ENCODE assay signal across 15 cellular contexts in the genomic region with DNA sequence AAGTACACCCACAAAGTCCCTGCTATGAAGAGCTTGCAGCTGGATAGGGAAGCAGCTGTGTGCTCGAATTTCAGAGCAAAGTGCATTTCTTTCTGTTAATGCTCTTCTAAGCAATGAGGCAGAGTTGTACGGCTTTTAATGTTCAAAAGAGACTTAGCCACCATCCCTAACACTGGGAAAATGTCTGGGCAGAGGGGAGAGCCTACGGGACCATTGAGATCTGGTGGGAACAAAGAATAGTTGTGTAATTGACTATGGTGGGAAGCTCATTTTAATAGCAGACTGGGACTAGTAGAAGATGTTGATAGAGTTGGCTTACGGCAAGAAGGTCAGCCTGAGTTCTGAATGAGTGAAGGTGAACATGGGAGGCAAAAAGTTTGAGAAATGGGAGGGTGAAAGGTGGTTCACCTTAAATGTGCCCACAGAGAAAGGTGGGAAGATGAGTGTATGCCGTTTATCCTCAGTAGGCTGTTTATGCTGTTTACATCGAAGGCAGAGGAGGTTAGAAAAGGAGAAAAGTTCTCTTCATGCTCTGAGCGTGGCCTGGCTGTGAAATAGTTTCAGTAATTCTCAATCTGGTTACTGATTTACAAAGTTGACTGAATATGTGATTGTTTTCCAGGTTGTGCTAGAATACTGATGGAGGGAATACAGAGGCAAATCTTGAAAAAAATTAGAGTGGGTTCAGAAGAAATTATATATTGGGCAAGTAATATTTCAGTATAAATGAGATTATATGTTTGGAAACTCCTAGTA. TPM values are rescaled to one million over a fixed set of nuclear protein-coding genes. Genes with fewer than 3 reads are reported as not detected.
DNase-seq lines count a peak whose midpoint lies in the region; ATAC-seq, FAIRE-seq and TF ChIP-seq lines count a peak whose summit lies in the region.
"Had no signal": no experiment of that assay in that cellular context is flagged by ENCODE, and none has a peak within 500 bp of the region (broad histone marks: within the 10 kb centered on the region; RNA-seq: fewer than 3 reads in every experiment).

No MANE protein-coding gene starts in this region.

- BruUV-seq in HepG2 (replicated peaks; lab: Mats Ljungman, UMichigan) = TSS peak; percentile 75

- peaks cover 19% of the 10 kb centered on the region for H4K20me1 ChIP-seq in HepG2 (ENCODE audit: insufficient read depth, low read length)

- H3K79me2 ChIP-seq in HepG2 (ENCODE audit: insufficient read depth, low read length) = peaks cover 91% of the 10 kb centered on the region

- TF ChIP-seq RAD21 in HepG2 (CRISPR knock-in tag; IDR thresholded peaks at IDR 0.05) = no peak

- no peak overlapping the region for H3K4me3 Mint-ChIP-seq in activated naive CD8-positive, alpha-beta T cell treated with anti-CD3 and anti-CD28 coated beads, Interleukin-2, amount 50 U/mL, for 24 hours
- H3K4me3 Mint-ChIP-seq: activated CD4-positive, alpha-beta T cell treated with anti-CD3 and anti-CD28 coated beads, Interleukin-2, amount 10 ng/mL, durations not matched to agents 24 days and 14 days; activated T-helper 17 cell treated with anti-CD3 and anti-CD28 coated beads, Interleukin-2, amount 50 U/mL, for 72 hours; IgD-negative memory B cell; stimulated activated effector memory CD8-positive, alpha-beta T cell treated with anti-CD3 and anti-CD28 coated beads, Interleukin-12 subunit alpha, Interleukin-12 subunit beta, amount 100 ng/mL, for 72 hours had no signal

- H3K27ac ChIP-seq in HepG2 (ENCODE audit: extremely low read length, insufficient read depth, low read length) = peak overlapping the region; percentile 82
- no peak overlapping the region for H3K27ac ChIP-seq in brain microvascular endothelial cell
- H3K27ac ChIP-seq: BLaER1 had no signal

- TF ChIP-seq POLR2A in HepG2 (IDR thresholded peaks at IDR 0.05; ENCODE audit: insufficient read depth in 1 of 2, low read depth in 2 of 2, low read length in 2 of 2) = no peak; a peak in 1 of 4 replicates

- no peak overlapping the region for H3K27ac Mint-ChIP-seq in activated naive CD8-positive, alpha-beta T cell treated with anti-CD3 and anti-CD28 coated beads, Interleukin-2, amount 50 U/mL, for 24 hours
- H3K27ac Mint-ChIP-seq: activated CD4-positive, alpha-beta T cell treated with anti-CD3 and anti-CD28 coated beads, Interleukin-2, amount 10 ng/mL, durations not matched to agents 24 days and 14 days; activated T-helper 17 cell treated with anti-CD3 and anti-CD28 coated beads, Interleukin-2, amount 50 U/mL, for 72 hours; IgD-negative memory B cell; stimulated activated effector memory CD8-positive, alpha-beta T cell treated with anti-CD3 and anti-CD28 coated beads, Interleukin-12 subunit alpha, Interleukin-12 subunit beta, amount 100 ng/mL, for 72 hours had no signal

- H3K4me2 ChIP-seq in HepG2 (ENCODE audit: low read depth, low read length) = peak overlapping the region; percentile 84
- H3K4me2 ChIP-seq: BLaER1 had no signal

- intact Hi-C loops in HepG2 (cut with micrococcal nuclease; ENCODE audit: unreplicated experiment) = loop anchor here (1.0 to 10.0 kb wide), 3 partner anchors 14 to 108 kb away; partner anchors contain the start of gene CCDC50

- H3K4me1 Mint-ChIP-seq in activated naive CD8-positive, alpha-beta T cell treated with anti-CD3 and anti-CD28 coated beads, Interleukin-2, amount 50 U/mL, for 24 hours = peaks cover 9% of the 10 kb centered on the region
- H3K4me1 Mint-ChIP-seq: activated CD4-positive, alpha-beta T cell treated with anti-CD3 and anti-CD28 coated beads, Interleukin-2, amount 10 ng/mL, durations not matched to agents 24 days and 14 days; activated T-helper 17 cell treated with anti-CD3 and anti-CD28 coated beads, Interleukin-2, amount 50 U/mL, for 72 hours; stimulated activated effector memory CD8-positive, alpha-beta T cell treated with anti-CD3 and anti-CD28 coated beads, Interleukin-12 subunit alpha, Interleukin-12 subunit beta, amount 100 ng/mL, for 72 hours had no signal

- peak overlapping the region; percentile 67 for H3K9ac ChIP-seq in HepG2 (ENCODE audit: insufficient read depth, low read depth, low read length)
- H3K9ac ChIP-seq: BLaER1 had no signal

- H3K27me3 ChIP-seq in HepG2 (ENCODE audit: control insufficient read depth in 1 of 2, insufficient read depth in 2 of 2, low read length in 2 of 2) (no peaks in the 10 kb centered on the region), brain microvascular endothelial cell (replicated peaks) (no peaks in the 10 kb centered on the region)
- H3K27me3 ChIP-seq: BLaER1 had no signal

- DNase-seq in GM18507 (ENCODE audit: extremely low spot score, insufficient read length, low read depth) (no peak), HepG2 (ENCODE audit: low spot score) (peak; percentile 50), activated gamma-delta T cell treated with Interleukin-2 at 50 U/mL for 16 hours (no peak), brain microvascular endothelial cell (no peak)
- no peak for DNase-seq in stimulated activated CD4-positive, alpha-beta T cell treated with anti-CD3 and anti-CD28 coated beads, Interleukin-4, amount 100 ng/mL, for 24 hours
- DNase-seq in activated naive CD8-positive, alpha-beta T cell treated with anti-CD3 and anti-CD28 coated beads, Interleukin-2, amount 50 U/mL, for 24 hours = no peak
- DNase-seq: activated CD4-positive, alpha-beta T cell treated with anti-CD3 and anti-CD28 coated beads, Interleukin-2, amount 10 ng/mL, durations not matched to agents 24 days and 14 days; NCI-H187; SW 1271 had no signal

- TF ChIP-seq EP300 in HepG2 (IDR thresholded peaks at IDR 0.05; ENCODE audit: low read depth in 2 of 2, low read length in 2 of 2) (no peak), HepG2 (CRISPR knock-in tag; IDR thresholded peaks at IDR 0.05; ENCODE audit: borderline replicate concordance) (no peak)

- peaks cover 2 to 11% of the 10 kb centered on the region in 2 experiments; a peak in 3 of 5 replicates for H3K36me3 ChIP-seq in HepG2 (replicated peaks in 1 of 2; ENCODE audit: control insufficient read depth in 1 of 2, insufficient read depth in 2 of 2, low read length in 2 of 2)
- peaks cover 6% of the 10 kb centered on the region for H3K36me3 ChIP-seq in brain microvascular endothelial cell (replicated peaks)

- H3K9me3 ChIP-seq in HepG2 (ENCODE audit: low read length) = no peaks in the 10 kb centered on the region
- H3K9me3 ChIP-seq: BLaER1 had no signal

- peak overlapping the region; percentile 47 to 64 (median 61) for H3K4me3 ChIP-seq in HepG2 (replicated peaks in 1 of 3; ENCODE audit: insufficient read depth in 1 of 3, low read depth in 2 of 3, low read length in 3 of 3)
- H3K4me3 ChIP-seq in brain microvascular endothelial cell (ENCODE audit: low read depth, low read length) = no peak overlapping the region
- H3K4me3 ChIP-seq: BLaER1 had no signal

- peaks cover 70% of the 10 kb centered on the region for H3K4me1 ChIP-seq in HepG2 (ENCODE audit: insufficient read depth, low read length)

- no peaks in the 10 kb centered on the region for H3K9me3 Mint-ChIP-seq in activated naive CD8-positive, alpha-beta T cell treated with anti-CD3 and anti-CD28 coated beads, Interleukin-2, amount 50 U/mL, for 24 hours
- H3K9me3 Mint-ChIP-seq: activated CD4-positive, alpha-beta T cell treated with anti-CD3 and anti-CD28 coated beads, Interleukin-2, amount 10 ng/mL, durations not matched to agents 24 days and 14 days; activated T-helper 17 cell treated with anti-CD3 and anti-CD28 coated beads, Interleukin-2, amount 50 U/mL, for 72 hours; IgD-negative memory B cell; stimulated activated effector memory CD8-positive, alpha-beta T cell treated with anti-CD3 and anti-CD28 coated beads, Interleukin-12 subunit alpha, Interleukin-12 subunit beta, amount 100 ng/mL, for 72 hours had no signal

- no peak for TF ChIP-seq CTCF in HepG2 (CRISPR knock-in tag; IDR thresholded peaks at IDR 0.05)
- TF ChIP-seq CTCF in brain microvascular endothelial cell (IDR thresholded peaks at IDR 0.05; ENCODE audit: low read depth, low read length, missing control alignments) = no peak

- peak; percentile 22 for ATAC-seq in GM21390 (IDR thresholded peaks at IDR 0.05; ENCODE audit: unreplicated experiment)
- ATAC-seq in HG03432 (IDR thresholded peaks at IDR 0.05; ENCODE audit: unreplicated experiment) = peak; percentile 41
- ATAC-seq in HepG2 = peak; percentile 94
- no peak for ATAC-seq in activated naive CD8-positive, alpha-beta T cell treated with anti-CD3 and anti-CD28 coated beads, Interleukin-2, amount 50 U/mL, for 24 hours
- ATAC-seq: activated T-helper 17 cell treated with anti-CD3 and anti-CD28 coated beads, Interleukin-2, amount 50 U/mL, for 72 hours; stimulated activated effector memory CD8-positive, alpha-beta T cell treated with anti-CD3 and anti-CD28 coated beads, Interleukin-12 subunit alpha, Interleukin-12 subunit beta, amount 100 ng/mL, for 72 hours had no signal

- CTCF ChIA-PET in HepG2 (lab: Yijun Ruan, JAX; ENCODE audit: low intra/inter-chr PET ratio, low total read pairs) = no interaction called here

- 2% methylated on average over 7 of the region's 7 CpGs for WGBS in HepG2 (ENCODE audit: low lambda C conversion rate)

- H2AFZ ChIP-seq in HepG2 (ENCODE audit: low read length) = no peak overlapping the region

- POLR2A ChIA-PET in HepG2 (lab: Yijun Ruan, JAX) = interaction anchor here (1.2 to 1.5 kb wide), 2 partner anchors 9 to 24 kb away, joined by 4 to 9 read pairs; partner anchors contain the start of gene CCDC50

- in situ Hi-C loops in HepG2 (cut with HindIII; ENCODE audit: extremely low pct_ligation_motif_present, low pct_unique_long_range_greater_than_20kb) = no loop called here
- in situ Hi-C loops in brain microvascular endothelial cell (cut with HindIII; ENCODE audit: low pct_ligation_motif_present, low sequenced_read_pairs) = no loop called here

- FAIRE-seq in GM18507 (lab: Jason Lieb, UNC) (peak; percentile 95), HepG2 (lab: Jason Lieb, UNC) (peak; percentile 90)

- no peaks in the 10 kb centered on the region for H3K27me3 Mint-ChIP-seq in activated naive CD8-positive, alpha-beta T cell treated with anti-CD3 and anti-CD28 coated beads, Interleukin-2, amount 50 U/mL, for 24 hours
- H3K27me3 Mint-ChIP-seq: activated CD4-positive, alpha-beta T cell treated with anti-CD3 and anti-CD28 coated beads, Interleukin-2, amount 10 ng/mL, durations not matched to agents 24 days and 14 days; activated T-helper 17 cell treated with anti-CD3 and anti-CD28 coated beads, Interleukin-2, amount 50 U/mL, for 72 hours; IgD-negative memory B cell had no signal

- H3K36me3 Mint-ChIP-seq in activated naive CD8-positive, alpha-beta T cell treated with anti-CD3 and anti-CD28 coated beads, Interleukin-2, amount 50 U/mL, for 24 hours (ENCODE audit: low read depth) = no peaks in the 10 kb centered on the region
- H3K36me3 Mint-ChIP-seq: IgD-negative memory B cell; stimulated activated effector memory CD8-positive, alpha-beta T cell treated with anti-CD3 and anti-CD28 coated beads, Interleukin-12 subunit alpha, Interleukin-12 subunit beta, amount 100 ng/mL, for 72 hours had no signal

RNA-seq across cellular contexts. Expression of gene UTS2B, which starts 22.9 kb away (rescaled TPM):
- 0.46 TPM in 1 of 2 replicates, not detected in the other for total RNA-seq in HepG2 (2016; rRNA removed; fragmentation: Illumina TruSeq; extraction: Trizol)
- total RNA-seq in HepG2 (2016; cell fraction: cytosol; rRNA removed; fragmentation: Illumina TruSeq; extraction: Trizol; ENCODE audit: low read depth) = 0.71 and 1.1 TPM in 2 replicates
- total RNA-seq in HepG2 (2016; cell fraction: insoluble cytoplasmic fraction; rRNA removed; fragmentation: Illumina TruSeq; extraction: Trizol) = 0.37 TPM in 1 of 2 replicates, not detected in the other
- total RNA-seq in HepG2 (2016; cell fraction: membrane; rRNA removed; fragmentation: Illumina TruSeq; extraction: Trizol) = 0.49 and 0.83 TPM in 2 replicates
- 1.1 and 1.6 TPM in 2 replicates for total RNA-seq in HepG2 (2016; cell fraction: nucleus; rRNA removed; fragmentation: Illumina TruSeq; extraction: Trizol)
- polyA plus RNA-seq in HepG2 (2011; rRNA removed) = 0.03 and 0.14 TPM in 2 replicates
- 0.04 and 0.09 TPM in 2 replicates for polyA plus RNA-seq in HepG2 (2011; cell fraction: cytosol; rRNA removed)
- not detected in 2 replicates for polyA plus RNA-seq in HepG2 (2011; cell fraction: nucleus; rRNA removed)
- 0.42 TPM in 1 of 2 replicates, not detected in the other for polyA plus RNA-seq in HepG2 (2012)
- 0.34 TPM in 1 of 2 replicates, not detected in the other for polyA plus RNA-seq in HepG2 (2016; cell fraction: cytosol; fragmentation: Illumina TruSeq; extraction: Trizol; ENCODE audit: low read depth)
- not detected in 2 replicates for polyA plus RNA-seq in HepG2 (2016; cell fraction: insoluble cytoplasmic fraction; fragmentation: Illumina TruSeq; extraction: Trizol; ENCODE audit: low read depth)
- polyA plus RNA-seq in HepG2 (2016; cell fraction: membrane; fragmentation: Illumina TruSeq; extraction: Trizol; ENCODE audit: low read depth) = not detected in 2 replicates
- not detected in 2 replicates for polyA plus RNA-seq in HepG2 (2016; cell fraction: nucleus; fragmentation: Illumina TruSeq; extraction: Trizol; ENCODE audit: insufficient read depth, low read depth)
- 0.32 and 1.1 TPM in 2 replicates for polyA minus RNA-seq in HepG2 (2011; rRNA and poly(A)+ RNA removed; ENCODE audit: low replicate concordance)
- 1.1 TPM in 1 of 2 replicates, not detected in the other for polyA minus RNA-seq in HepG2 (2011; cell fraction: cytosol; rRNA and poly(A)+ RNA removed)
- 3.4 and 3.6 TPM in 2 replicates for polyA minus RNA-seq in HepG2 (2011; cell fraction: nucleus; rRNA and poly(A)+ RNA removed)
- total RNA-seq: activated CD4-positive, alpha-beta T cell treated with anti-CD3 and anti-CD28 coated beads, Interleukin-2, amount 10 ng/mL, durations not matched to agents 24 days and 14 days; activated T-helper 17 cell treated with anti-CD3 and anti-CD28 coated beads, Interleukin-2, amount 50 U/mL, for 72 hours had no signal

RNA-seq across cellular contexts. Expression of gene CCDC50, which starts 24.0 kb away (rescaled TPM):
- total RNA-seq in HepG2 (2016; rRNA removed; fragmentation: Illumina TruSeq; extraction: Trizol) = 66.4 and 84.6 TPM in 2 replicates
- total RNA-seq in HepG2 (2016; cell fraction: cytosol; rRNA removed; fragmentation: Illumina TruSeq; extraction: Trizol; ENCODE audit: low read depth) = 64.1 and 70.2 TPM in 2 replicates
- total RNA-seq in HepG2 (2016; cell fraction: insoluble cytoplasmic fraction; rRNA removed; fragmentation: Illumina TruSeq; extraction: Trizol) = 64.3 and 82.0 TPM in 2 replicates
- 93.5 and 98.5 TPM in 2 replicates for total RNA-seq in HepG2 (2016; cell fraction: membrane; rRNA removed; fragmentation: Illumina TruSeq; extraction: Trizol)
- total RNA-seq in HepG2 (2016; cell fraction: nucleus; rRNA removed; fragmentation: Illumina TruSeq; extraction: Trizol) = 42.1 and 53.1 TPM in 2 replicates
- 42.8 and 47.6 TPM in 2 replicates for polyA plus RNA-seq in HepG2 (2011; rRNA removed)
- polyA plus RNA-seq in HepG2 (2011; cell fraction: cytosol; rRNA removed) = 36.3 and 39.4 TPM in 2 replicates
- 30.4 and 34.1 TPM in 2 replicates for polyA plus RNA-seq in HepG2 (2011; cell fraction: nucleus; rRNA removed)
- polyA plus RNA-seq in HepG2 (2012) = 57.1 and 80.5 TPM in 2 replicates
- 73.6 and 85.5 TPM in 2 replicates for polyA plus RNA-seq in HepG2 (2016; cell fraction: cytosol; fragmentation: Illumina TruSeq; extraction: Trizol; ENCODE audit: low read depth)
- 81.6 and 82.7 TPM in 2 replicates for polyA plus RNA-seq in HepG2 (2016; cell fraction: insoluble cytoplasmic fraction; fragmentation: Illumina TruSeq; extraction: Trizol; ENCODE audit: low read depth)
- polyA plus RNA-seq in HepG2 (2016; cell fraction: membrane; fragmentation: Illumina TruSeq; extraction: Trizol; ENCODE audit: low read depth) = 79.3 and 86.2 TPM in 2 replicates
- polyA plus RNA-seq in HepG2 (2016; cell fraction: nucleus; fragmentation: Illumina TruSeq; extraction: Trizol; ENCODE audit: insufficient read depth, low read depth) = 44.8 and 45.2 TPM in 2 replicates
- 36.4 and 43.0 TPM in 2 replicates for polyA minus RNA-seq in HepG2 (2011; rRNA and poly(A)+ RNA removed; ENCODE audit: low replicate concordance)
- polyA minus RNA-seq in HepG2 (2011; cell fraction: cytosol; rRNA and poly(A)+ RNA removed) = 45.0 and 52.9 TPM in 2 replicates
- 135 and 139 TPM in 2 replicates for polyA minus RNA-seq in HepG2 (2011; cell fraction: nucleus; rRNA and poly(A)+ RNA removed)
